Comparison of ENCODE assay signal across 27 cellular contexts in genomic region chr22:22981670-22982571, GRCh38.
"Had no signal": no experiment of that assay in that cellular context is flagged by ENCODE, and none has a peak within 500 bp of the region (broad histone marks: within the 10 kb centered on the region; RNA-seq: fewer than 3 reads in every experiment).

No MANE protein-coding gene starts in this region.

- H3K36me3 Mint-ChIP-seq: type B pancreatic cell had no signal

- DNase-seq: activated CD4-positive, alpha-beta T cell treated with anti-CD3 and anti-CD28 coated beads, Interleukin-2, amount 10 ng/mL, durations not matched to agents 7 days and 5 days; activated CD4-positive, CD25-positive, alpha-beta regulatory T cell treated with anti-CD3 and anti-CD28 coated beads, Interleukin-2, amount 50 U/mL, for 72 hours; activated CD8-positive, alpha-beta T cell treated with anti-CD3 and anti-CD28 coated beads for 36 hours; activated gamma-delta T cell treated with Interleukin-2 at 50 U/mL for 16 hours; anterior cingulate cortex; body of pancreas; caudate nucleus; dermis blood vessel endothelial cell; effector CD8-positive, alpha-beta T cell; foreskin melanocyte; glutamatergic neuron; immature natural killer cell; lower lobe of right lung; natural killer cell; retina; sigmoid colon; stimulated activated CD4-positive, alpha-beta T cell treated with anti-CD3 and anti-CD28 coated beads, Interleukin-15, amount 100 ng/mL, for 24 hours; stimulated activated naive CD4-positive, alpha-beta T cell; testis had no signal

- H3K4me1 Mint-ChIP-seq: immature natural killer cell, natural killer cell had no signal

- H3K27ac Mint-ChIP-seq: activated CD4-positive, alpha-beta T cell treated with anti-CD3 and anti-CD28 coated beads, Interleukin-2, amount 10 ng/mL, durations not matched to agents 7 days and 5 days; activated CD8-positive, alpha-beta T cell treated with anti-CD3 and anti-CD28 coated beads for 36 hours; activated naive CD4-positive, alpha-beta T cell treated with anti-CD3 and anti-CD28 coated beads, Interleukin-2, amount 50 U/mL, for 24 hours; immature natural killer cell; natural killer cell; progenitor cell of endocrine pancreas; type B pancreatic cell had no signal

- H3K4me1 ChIP-seq: body of pancreas, lower lobe of right lung, sigmoid colon, testis, vagina had no signal

- H3K9me3 Mint-ChIP-seq: activated naive CD4-positive, alpha-beta T cell treated with anti-CD3 and anti-CD28 coated beads, Interleukin-2, amount 50 U/mL, for 24 hours; natural killer cell had no signal

- H3K79me2 ChIP-seq: hepatocyte had no signal

- H2AFZ ChIP-seq: hepatocyte had no signal

- H3K9me3 ChIP-seq: body of pancreas, testis, vagina had no signal

- H3K27ac ChIP-seq: body of pancreas, hepatocyte, lower lobe of right lung, sigmoid colon, testis, vagina, VCaP had no signal

- H3K36me3 ChIP-seq: lower lobe of right lung, sigmoid colon, vagina had no signal

- H3K27me3 ChIP-seq: body of pancreas, hepatocyte, testis, vagina had no signal

- H3K27me3 Mint-ChIP-seq: activated naive CD4-positive, alpha-beta T cell treated with anti-CD3 and anti-CD28 coated beads, Interleukin-2, amount 50 U/mL, for 24 hours had no signal

- H3K4me2 ChIP-seq: hepatocyte, smooth muscle cell had no signal

- H3K4me3 Mint-ChIP-seq: activated CD4-positive, alpha-beta T cell treated with anti-CD3 and anti-CD28 coated beads, Interleukin-2, amount 10 ng/mL, durations not matched to agents 7 days and 5 days; activated CD8-positive, alpha-beta T cell treated with anti-CD3 and anti-CD28 coated beads for 36 hours; activated naive CD4-positive, alpha-beta T cell treated with anti-CD3 and anti-CD28 coated beads, Interleukin-2, amount 50 U/mL, for 24 hours; immature natural killer cell; natural killer cell; type B pancreatic cell had no signal

- ATAC-seq: activated CD8-positive, alpha-beta T cell treated with anti-CD3 and anti-CD28 coated beads for 36 hours; body of pancreas; left lobe of liver; lower lobe of right lung; natural killer cell had no signal

- H3K4me3 ChIP-seq: body of pancreas, hepatocyte, lower lobe of right lung, sigmoid colon, smooth muscle cell, testis, vagina had no signal
